Comparison of ENCODE assay signal across 9 cellular contexts in genomic region chr3:18098960-18099587, GRCh38.
A peak's percentile ranks its signal among the peaks of the same experiment; 100 is the strongest.
DNase-seq lines count a peak whose midpoint lies in the region; ATAC-seq and TF ChIP-seq lines count a peak whose summit lies in the region.
"Had no signal": no experiment of that assay in that cellular context is flagged by ENCODE, and none has a peak within 500 bp of the region (broad histone marks: within the 10 kb centered on the region; RNA-seq: fewer than 3 reads in every experiment).

No MANE protein-coding gene starts in this region.

- no peaks in the 10 kb centered on the region for H3K27me3 ChIP-seq in sigmoid colon
- H3K27me3 ChIP-seq: spleen had no signal

- no peaks in the 10 kb centered on the region for H3K9me3 ChIP-seq in sigmoid colon

- H3K4me1 ChIP-seq in sigmoid colon, result peaks cover 0 to 5% (median 0%) of the 10 kb centered on the region in 4 donors
- H3K4me1 ChIP-seq: spleen had no signal

- no peak for TF ChIP-seq EP300 in sigmoid colon (IDR thresholded peaks at IDR 0.05)

- ATAC-seq in HG02610 (IDR thresholded peaks at IDR 0.05; ENCODE audit: unreplicated experiment), result no peak

- H3K4me3 ChIP-seq in astrocyte of the spinal cord (ENCODE audit: low read depth, low read length), result no peak overlapping the region
- H3K4me3 ChIP-seq in sigmoid colon, result no peak overlapping the region
- H3K4me3 ChIP-seq: spleen had no signal

- WGBS in sigmoid colon, 2 donors, result 84 to 89% methylated on average over 6 of the region's 6 CpGs

- TF ChIP-seq CTCF in astrocyte of the spinal cord (IDR thresholded peaks at IDR 0.05; ENCODE audit: low read depth, low read length) (no peak), sigmoid colon (IDR thresholded peaks at IDR 0.05) (no peak)

- in situ Hi-C loops in astrocyte of the spinal cord (cut with HindIII; ENCODE audit: low sequenced_read_pairs), result no loop called here

- DNase-seq in GM04503 (ENCODE audit: low read depth) (peak; percentile 76), NCI-H226 (peak; percentile 88), astrocyte of the spinal cord (ENCODE audit: low read depth, low spot score) (peak; percentile 90), inferior parietal cortex (ENCODE audit: extremely low spot score) (no peak), pons (ENCODE audit: low spot score) (no peak), sigmoid colon (no peak)
- peak; percentile 24 to 59 (median 37) for DNase-seq in stimulated activated CD4-positive, alpha-beta T cell treated with anti-CD3 and anti-CD28 coated beads, Interleukin-12 subunit alpha, Interleukin-12 subunit beta, amount 100 ng/mL, for 48 hours (ENCODE audit: low read depth in 2 of 3, low spot score in 1 of 3)
- DNase-seq: spleen had no signal

- H3K36me3 ChIP-seq in sigmoid colon, result no peaks in the 10 kb centered on the region
- H3K36me3 ChIP-seq: spleen had no signal

- TF ChIP-seq POLR2A in sigmoid colon (IDR thresholded peaks at IDR 0.05), result no peak

- intact Hi-C loops in sigmoid colon (cut with DNase I), result no loop called here

- H3K27ac ChIP-seq in sigmoid colon, result no peak overlapping the region
- H3K27ac ChIP-seq: spleen had no signal

Comparison
In these comparisons a context has a peak if more than half of its experiments do, and no peak if none do; other contexts are left out.
1. DNase-seq: peak in GM04503 (single experiment), NCI-H226 (single experiment), astrocyte of the spinal cord (single experiment) and stimulated activated CD4-positive, alpha-beta T cell treated with anti-CD3 and anti-CD28 coated beads, Interleukin-12 subunit alpha, Interleukin-12 subunit beta, amount 100 ng/mL, for 48 hours (3 of 3); none in inferior parietal cortex (single experiment), pons (single experiment) and sigmoid colon (single experiment).